Comparison of ENCODE assay signal across 17 cellular contexts in genomic region chr11:129722529-129722928, GRCh38.
DNase-seq lines count a peak whose midpoint lies in the region; ATAC-seq and TF ChIP-seq lines count a peak whose summit lies in the region.
"Had no signal": no experiment of that assay in that cellular context is flagged by ENCODE, and none has a peak within 500 bp of the region (broad histone marks: within the 10 kb centered on the region; RNA-seq: fewer than 3 reads in every experiment).

No MANE protein-coding gene starts in this region.

- H3K4me3 Mint-ChIP-seq in CD4-positive, alpha-beta memory T cell, result peak overlapping the region in 5 of 8 donors; percentile 15 to 70 (median 49)
- H3K4me3 Mint-ChIP-seq in endodermal cell (no peak overlapping the region), neural progenitor cell (no peak overlapping the region)
- H3K4me3 Mint-ChIP-seq: B cell; CD8-positive, alpha-beta memory T cell; HFFc6 had no signal

- ATAC-seq in HG03521 (IDR thresholded peaks at IDR 0.05; ENCODE audit: unreplicated experiment), result no peak
- ATAC-seq in HG03045 (IDR thresholded peaks at IDR 0.05; ENCODE audit: unreplicated experiment), result no peak

- POLR2A ChIA-PET in CD4-positive, alpha-beta memory T cell (lab: Charles Lee; ENCODE audit: partially characterized antibody), result no interaction called here

- TF ChIP-seq CTCF in endodermal cell (conservative IDR thresholded peaks at IDR 0.05) (no peak), neural progenitor cell (IDR thresholded peaks at IDR 0.05) (no peak)

- H3K4me1 Mint-ChIP-seq in CD4-positive, alpha-beta memory T cell, result peaks cover 11 to 13% (median 12%) of the 10 kb centered on the region in 4 donors
- H3K4me1 Mint-ChIP-seq in endodermal cell (no peaks in the 10 kb centered on the region), neural progenitor cell (no peaks in the 10 kb centered on the region)
- H3K4me1 Mint-ChIP-seq: B cell had no signal

- DNase-seq in NCI-H2107 treated with DMSO at 0.1 percent for 48 hours (lab: John Stamatoyannopoulos, UW; ENCODE audit: unreplicated experiment), result peak; percentile 23
- no peak for DNase-seq in NCI-H2107 (lab: John Stamatoyannopoulos, UW)
- DNase-seq in CD4-positive, alpha-beta memory T cell, result peak in 2 of 5 donors; percentile 4 to 8
- peak; percentile 17 for DNase-seq in endodermal cell
- no peak for DNase-seq in neural progenitor cell (ENCODE audit: low spot score)
- no peak for DNase-seq in ACHN
- DNase-seq: C1 segment of cervical spinal cord; CD8-positive, alpha-beta memory T cell; EL; HCEC 1CT; HFFc6; KG1 had no signal

- in situ Hi-C loops in ACHN (cut with HindIII; ENCODE audit: low pct_ligation_motif_present, low pct_unique_long_range_greater_than_20kb, low sequenced_read_pairs), result no loop called here

- peak overlapping the region in 5 of 7 donors; percentile 29 to 61 (median 53) for H3K27ac Mint-ChIP-seq in CD4-positive, alpha-beta memory T cell
- H3K27ac Mint-ChIP-seq in endodermal cell (no peak overlapping the region), neural progenitor cell (peak overlapping the region; percentile 34)
- H3K27ac Mint-ChIP-seq: B cell, HFFc6, IgD-negative memory B cell had no signal

- H3K27me3 Mint-ChIP-seq in CD4-positive, alpha-beta memory T cell, result no peaks in the 10 kb centered on the region
- H3K27me3 Mint-ChIP-seq in endodermal cell (ENCODE audit: insufficient read depth) (peaks cover 4% of the 10 kb centered on the region), neural progenitor cell (ENCODE audit: insufficient read depth, low read depth) (peaks cover 8% of the 10 kb centered on the region)
- H3K27me3 Mint-ChIP-seq: B cell had no signal

- CTCF ChIA-PET in CD4-positive, alpha-beta memory T cell (lab: Charles Lee; ENCODE audit: partially characterized antibody), result interaction anchor here (1.0 to 1.8 kb wide), 4 partner anchors 28 to 358 kb away, joined by 3 to 10 read pairs (median 7); no protein-coding TSS in a partner anchor

- no peak overlapping the region for H3K4me3 ChIP-seq in CD4-positive, alpha-beta memory T cell (ENCODE audit: low read length in 2 of 2)
- H3K4me3 ChIP-seq in endodermal cell (ENCODE audit: low read length) (no peak overlapping the region), neural progenitor cell (no peak overlapping the region)

- H3K9ac ChIP-seq in endodermal cell (ENCODE audit: extremely low read depth, low read length, poor library complexity, severe bottlenecking), result no peak overlapping the region
- no peak overlapping the region for H3K9ac ChIP-seq in neural progenitor cell

- H3K27ac ChIP-seq in CD4-positive, alpha-beta memory T cell (ENCODE audit: low read depth, low read length), result no peak overlapping the region
- H3K27ac ChIP-seq in endodermal cell (ENCODE audit: low read depth, low read length) (no peak overlapping the region), neural progenitor cell (no peak overlapping the region)

- peaks cover 0 to 6% (median 0%) of the 10 kb centered on the region in 8 donors for H3K9me3 Mint-ChIP-seq in CD4-positive, alpha-beta memory T cell
- H3K9me3 Mint-ChIP-seq in endodermal cell (no peaks in the 10 kb centered on the region), neural progenitor cell (no peaks in the 10 kb centered on the region)
- H3K9me3 Mint-ChIP-seq: CD8-positive, alpha-beta memory T cell; HFFc6; IgD-negative memory B cell had no signal

- no peaks in the 10 kb centered on the region for H3F3A ChIP-seq in neural progenitor cell (ENCODE audit: low read depth)

- peaks cover 10% of the 10 kb centered on the region for H3K4me1 ChIP-seq in CD4-positive, alpha-beta memory T cell (ENCODE audit: insufficient read depth, low read length)
- H3K4me1 ChIP-seq in endodermal cell (ENCODE audit: control insufficient read depth, insufficient read depth, low read length) (no peaks in the 10 kb centered on the region), neural progenitor cell (peaks cover 5% of the 10 kb centered on the region)
- H3K4me1 ChIP-seq: Caco-2 had no signal

- H3K79me2 ChIP-seq in neural progenitor cell (ENCODE audit: low read depth), result no peaks in the 10 kb centered on the region

- intact Hi-C loops in CD4-positive, alpha-beta memory T cell (cut with micrococcal nuclease), result no loop called here

- no peak overlapping the region for H3K4me2 ChIP-seq in neural progenitor cell

- WGBS in endodermal cell (ENCODE audit: insufficient coverage in 1 of 2, insufficient read length in 1 of 2), 2 experiments, result 91 to 93% methylated on average over 6 of the region's 6 CpGs

- peaks cover 2 to 11% of the 10 kb centered on the region in 2 donors for H3K36me3 Mint-ChIP-seq in CD4-positive, alpha-beta memory T cell
- no peaks in the 10 kb centered on the region for H3K36me3 Mint-ChIP-seq in endodermal cell (ENCODE audit: low read depth)
- H3K36me3 Mint-ChIP-seq in neural progenitor cell, result no peaks in the 10 kb centered on the region

- no peaks in the 10 kb centered on the region for H3K27me3 ChIP-seq in CD4-positive, alpha-beta memory T cell (ENCODE audit: insufficient read depth, low read length)
- H3K27me3 ChIP-seq in endodermal cell (ENCODE audit: control insufficient read depth, insufficient read depth, low read length, poor library complexity, severe bottlenecking), result peaks cover 6% of the 10 kb centered on the region
- H3K27me3 ChIP-seq in neural progenitor cell, result no peaks in the 10 kb centered on the region

- no peak overlapping the region for H2AFZ ChIP-seq in neural progenitor cell (replicated peaks)

- H4K20me1 ChIP-seq in neural progenitor cell (ENCODE audit: low read depth), result no peaks in the 10 kb centered on the region

- no peaks in the 10 kb centered on the region for H3K9me3 ChIP-seq in CD4-positive, alpha-beta memory T cell (ENCODE audit: control insufficient read depth in 1 of 2, low read length in 2 of 2)
- H3K9me3 ChIP-seq in endodermal cell (ENCODE audit: control insufficient read depth, low read length) (no peaks in the 10 kb centered on the region), neural progenitor cell (ENCODE audit: low read depth) (no peaks in the 10 kb centered on the region)
- H3K9me3 ChIP-seq: Caco-2 had no signal

- H3K36me3 ChIP-seq in CD4-positive, alpha-beta memory T cell (ENCODE audit: insufficient read depth, low read length), result no peaks in the 10 kb centered on the region
- H3K36me3 ChIP-seq in endodermal cell (ENCODE audit: control insufficient read depth, insufficient read depth, low read length) (no peaks in the 10 kb centered on the region), neural progenitor cell (no peaks in the 10 kb centered on the region)

Comparison
In these comparisons a context has a peak if more than half of its experiments do, and no peak if none do; other contexts are left out.
1. DNase-seq: peak in NCI-H2107 treated with DMSO at 0.1 percent for 48 hours (single experiment) and endodermal cell (single experiment); none in NCI-H2107 (single experiment), neural progenitor cell (single experiment) and ACHN (single experiment).
2. H3K4me3 Mint-ChIP-seq: peak in CD4-positive, alpha-beta memory T cell (5 of 8); none in endodermal cell (single experiment) and neural progenitor cell (single experiment).